ENCODE assay signal across 11 cellular contexts in the genomic region with DNA sequence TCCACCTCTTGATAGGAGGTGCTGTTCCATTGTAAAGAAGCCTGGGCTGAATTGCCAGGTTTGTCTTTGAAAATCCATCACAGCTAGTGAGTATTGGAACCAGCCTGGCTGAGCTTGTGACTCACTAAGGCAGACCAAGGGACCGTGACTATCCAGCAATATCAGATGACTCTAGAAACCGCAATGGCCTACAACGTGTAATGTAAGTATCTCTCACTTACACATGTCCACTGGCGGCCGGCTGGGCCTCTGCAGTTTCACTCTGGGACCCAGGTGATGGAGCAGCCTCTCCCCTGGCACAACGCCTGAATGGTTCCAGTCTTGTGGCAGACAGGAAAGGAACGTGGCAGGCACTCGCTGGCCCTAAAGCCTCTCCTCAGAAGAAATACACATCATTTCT. TPM values are rescaled to one million over a fixed set of nuclear protein-coding genes. Genes with fewer than 3 reads are reported as not detected.
DNase-seq lines count a peak whose midpoint lies in the region; ATAC-seq, FAIRE-seq and TF ChIP-seq lines count a peak whose summit lies in the region.
"Had no signal": no experiment of that assay in that cellular context is flagged by ENCODE, and none has a peak within 500 bp of the region (broad histone marks: within the 10 kb centered on the region; RNA-seq: fewer than 3 reads in every experiment).

No MANE protein-coding gene starts in this region.

- H3K4me3 ChIP-seq in CD4-positive, alpha-beta memory T cell (ENCODE audit: low read length in 2 of 2) = no peak overlapping the region
- H3K4me3 ChIP-seq in bronchial epithelial cell (ENCODE audit: low read depth, low read length) = no peak overlapping the region
- H3K4me3 ChIP-seq: HAP-1 had no signal

- H3K9me3 ChIP-seq in CD4-positive, alpha-beta memory T cell (ENCODE audit: control insufficient read depth in 1 of 2, low read length in 2 of 2) = peaks cover 2 to 4% of the 10 kb centered on the region in 2 donors

- peak overlapping the region in 4 of 7 donors; percentile 21 to 86 (median 56) for H3K27ac Mint-ChIP-seq in CD4-positive, alpha-beta memory T cell
- H3K27ac Mint-ChIP-seq in osteocyte (ENCODE audit: unreplicated experiment) = no peak overlapping the region

- peaks cover 75 to 96% (median 87%) of the 10 kb centered on the region in 4 donors for H3K4me1 Mint-ChIP-seq in CD4-positive, alpha-beta memory T cell
- peaks cover 10% of the 10 kb centered on the region for H3K4me1 Mint-ChIP-seq in osteocyte (ENCODE audit: unreplicated experiment)

- H3K36me3 Mint-ChIP-seq in CD4-positive, alpha-beta memory T cell = peaks cover 3 to 6% of the 10 kb centered on the region in 2 donors
- H3K36me3 Mint-ChIP-seq in osteocyte (ENCODE audit: unreplicated experiment) = no peaks in the 10 kb centered on the region

- H3K9me3 Mint-ChIP-seq in CD4-positive, alpha-beta memory T cell = peaks cover 0 to 13% (median 9%) of the 10 kb centered on the region in 8 donors
- peaks cover 4% of the 10 kb centered on the region for H3K9me3 Mint-ChIP-seq in osteocyte (ENCODE audit: unreplicated experiment)

- H3K4me1 ChIP-seq in CD4-positive, alpha-beta memory T cell (ENCODE audit: insufficient read depth, low read length) = peaks cover 94% of the 10 kb centered on the region
- H3K4me1 ChIP-seq: HAP-1 had no signal

- H3K27me3 ChIP-seq in CD4-positive, alpha-beta memory T cell (ENCODE audit: insufficient read depth, low read length) = no peaks in the 10 kb centered on the region
- peaks cover 8% of the 10 kb centered on the region for H3K27me3 ChIP-seq in bronchial epithelial cell (ENCODE audit: control insufficient read depth, insufficient read depth, low read length)

- H3K4me3 Mint-ChIP-seq in CD4-positive, alpha-beta memory T cell = peak overlapping the region in 3 of 8 donors; percentile 17 to 77 (median 66)
- H3K4me3 Mint-ChIP-seq in osteocyte (ENCODE audit: unreplicated experiment) = no peak overlapping the region

- H3K27me3 Mint-ChIP-seq in CD4-positive, alpha-beta memory T cell = no peaks in the 10 kb centered on the region
- H3K27me3 Mint-ChIP-seq in osteocyte (ENCODE audit: unreplicated experiment) = peaks cover 18% of the 10 kb centered on the region

- ATAC-seq in GM19463 (IDR thresholded peaks at IDR 0.05; ENCODE audit: unreplicated experiment) (no peak), GM18909 (IDR thresholded peaks at IDR 0.05; ENCODE audit: poor library complexity, unreplicated experiment) (no peak)

- TF ChIP-seq CTCF in bronchial epithelial cell (IDR thresholded peaks at IDR 0.05; ENCODE audit: insufficient read depth, low read length, severe bottlenecking) = no peak
- TF ChIP-seq CTCF in osteocyte (IDR thresholded peaks at IDR 0.05) = no peak

- intact Hi-C loops in CD4-positive, alpha-beta memory T cell (cut with micrococcal nuclease) = no loop called here

- no peaks in the 10 kb centered on the region for H3K36me3 ChIP-seq in CD4-positive, alpha-beta memory T cell (ENCODE audit: insufficient read depth, low read length)
- no peaks in the 10 kb centered on the region for H3K36me3 ChIP-seq in bronchial epithelial cell (ENCODE audit: control insufficient read depth, insufficient read depth, low read length)
- H3K36me3 ChIP-seq: HAP-1 had no signal

- POLR2A ChIA-PET in CD4-positive, alpha-beta memory T cell (lab: Charles Lee; ENCODE audit: partially characterized antibody) = no interaction called here

- no peak for DNase-seq in CD4-positive, alpha-beta memory T cell
- DNase-seq in LHCN-M2 (ENCODE audit: low read depth) = peak; percentile 14
- DNase-seq in RKO (ENCODE audit: low spot score) = peak; percentile 5
- peak; percentile 18 for DNase-seq in bronchial epithelial cell (ENCODE audit: low read depth)
- no peak for DNase-seq in osteocyte (ENCODE audit: extremely low spot score, unreplicated experiment)
- no peak for DNase-seq in germinal center (ENCODE audit: low spot score)

- no peak overlapping the region for H3K27ac ChIP-seq in CD4-positive, alpha-beta memory T cell (ENCODE audit: low read depth, low read length)

- CTCF ChIA-PET in CD4-positive, alpha-beta memory T cell (lab: Charles Lee; ENCODE audit: partially characterized antibody) = interaction anchor here (0.8 to 2.1 kb wide), 2 partner anchors 43 to 121 kb away, joined by 3 to 15 read pairs; no protein-coding TSS in a partner anchor

- FAIRE-seq in bronchial epithelial cell (lab: Jason Lieb, UNC) = no peak
- FAIRE-seq: colon had no signal

RNA-seq across cellular contexts. Expression of gene HRH2, which starts 3.1 kb away (rescaled TPM):
- total RNA-seq in CD4-positive, alpha-beta memory T cell = 1 to 10 TPM; 4.0 to 4.2 TPM
- polyA plus RNA-seq in CD4-positive, alpha-beta memory T cell = 1 to 10 TPM in 1 of 2 donors, under 1 TPM in 1; 0.63 to 5.2 TPM
- not detected in 2 replicates for total RNA-seq in LHCN-M2 (2014; rRNA removed)
- not detected for polyA plus RNA-seq in LHCN-M2 (2012)
- total RNA-seq in bronchial epithelial cell = not detected in 2 replicates
- total RNA-seq in osteocyte = not detected in 2 replicates
- total RNA-seq: fibroblast of lung had no signal

Comparison
In these comparisons a context has a peak if more than half of its experiments do, and no peak if none do; other contexts are left out.
1. DNase-seq: peak in LHCN-M2 (single experiment), RKO (single experiment) and bronchial epithelial cell (single experiment); none in CD4-positive, alpha-beta memory T cell (0 of 5), osteocyte (single experiment) and germinal center (single experiment).